13 cellular contexts compared by ENCODE assay signal in the genomic region with DNA sequence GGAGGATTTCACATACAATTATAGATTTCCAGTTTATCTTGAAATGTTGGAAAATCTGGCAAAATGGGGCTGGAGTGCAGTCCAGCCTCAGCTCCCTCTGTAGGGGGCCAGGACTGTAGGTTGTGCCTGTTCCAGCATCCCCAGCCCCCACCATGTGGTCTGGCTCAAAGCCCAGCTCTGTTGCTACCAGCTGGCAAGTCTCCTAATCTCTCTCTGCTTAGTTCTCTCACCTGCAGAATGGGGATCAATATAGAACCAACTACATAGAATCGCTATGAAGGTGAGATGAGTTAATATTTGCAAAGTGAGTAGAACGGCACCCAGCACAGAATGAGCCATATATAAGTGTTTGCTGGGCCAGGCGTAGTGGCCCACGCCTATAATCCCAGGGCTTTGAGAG.
DNase-seq lines count a peak whose midpoint lies in the region; ATAC-seq lines count a peak whose summit lies in the region.
"Had no signal": no experiment of that assay in that cellular context is flagged by ENCODE, and none has a peak within 500 bp of the region (broad histone marks: within the 10 kb centered on the region; RNA-seq: fewer than 3 reads in every experiment).

No MANE protein-coding gene starts in this region.

- no peak for ATAC-seq in HG02623 (IDR thresholded peaks at IDR 0.05; ENCODE audit: unreplicated experiment)
- ATAC-seq: activated T-cell treated with anti-CD3 and anti-CD28 coated beads, Interleukin-2, amount 50 U/mL, for 4 hours; WTC11 had no signal

- peak; percentile 98 for DNase-seq in DMS153 treated with DMSO at 0.1 percent for 48 hours (lab: John Stamatoyannopoulos, UW; ENCODE audit: unreplicated experiment)
- DNase-seq in NCI-H1694 (lab: John Stamatoyannopoulos, UW) = peak; percentile 68
- peak; percentile 92 for DNase-seq in NCI-H82 (lab: John Stamatoyannopoulos, UW)
- DNase-seq in kidney glomerular epithelial cell (lab: John Stamatoyannopoulos, UW) = peak; percentile 0
- DNase-seq in activated CD4-positive, alpha-beta T cell treated with anti-CD3 and anti-CD28 coated beads, Interleukin-2, amount 50 U/mL, for 1 hour = no peak
- no peak for DNase-seq in NCI-H2227 (lab: John Stamatoyannopoulos, UW; ENCODE audit: unreplicated experiment)
- DNase-seq in superior temporal gyrus (ENCODE audit: extremely low spot score) = no peak
- DNase-seq: activated T-cell treated with anti-CD3 and anti-CD28 coated beads, Interleukin-2, amount 50 U/mL, for 4 hours; glutamatergic neuron; HFFc6; stimulated activated CD4-positive, alpha-beta T cell treated with anti-CD3 and anti-CD28 coated beads, Interleukin-15, amount 100 ng/mL, for 24 hours had no signal

Comparison
In these comparisons a context has a peak if more than half of its experiments do, and no peak if none do; other contexts are left out.
1. DNase-seq: peak in DMS153 treated with DMSO at 0.1 percent for 48 hours (single experiment), NCI-H1694 (single experiment), NCI-H82 (single experiment) and kidney glomerular epithelial cell (single experiment); none in activated CD4-positive, alpha-beta T cell treated with anti-CD3 and anti-CD28 coated beads, Interleukin-2, amount 50 U/mL, for 1 hour (single experiment), NCI-H2227 (single experiment) and superior temporal gyrus (single experiment).